ENCODE assay signal across 22 cellular contexts in genomic region chr16:2762711-2763110, GRCh38. TPM values are rescaled to one million over a fixed set of nuclear protein-coding genes. Genes with fewer than 3 reads are reported as not detected.
"Had no signal": no experiment of that assay in that cellular context is flagged by ENCODE, and none has a peak within 500 bp of the region (broad histone marks: within the 10 kb centered on the region; RNA-seq: fewer than 3 reads in every experiment).

No MANE protein-coding gene starts in this region.

- DNase-seq: activated B cell treated with CpG ODN at 0.5 μM for 24 hours; activated CD4-positive, alpha-beta T cell treated with anti-CD3 and anti-CD28 coated beads, Interleukin-2, amount 50 U/mL, for 4 hours; activated naive CD4-positive, alpha-beta T cell treated with anti-CD3 and anti-CD28 coated beads for 36 hours; central memory CD4-positive, alpha-beta T cell; cortex of kidney; effector CD8-positive, alpha-beta T cell; hippocampal formation; sigmoid colon; stimulated activated CD4-positive, alpha-beta T cell treated with anti-CD3 and anti-CD28 coated beads, Interleukin-12 subunit alpha, Interleukin-12 subunit beta, amount 100 ng/mL, for 4 hours; stimulated activated naive CD8-positive, alpha-beta T cell treated with anti-CD3 and anti-CD28 coated beads, Interleukin-15, Interleukin-2, amounts not matched to agents 100 U/mL and 50 U/mL, for 24 hours; upper lobe of right lung had no signal

- H3K9me3 Mint-ChIP-seq: activated B cell treated with CpG ODN at 0.5 μM for 24 hours; activated naive CD4-positive, alpha-beta T cell treated with anti-CD3 and anti-CD28 coated beads for 36 hours; activated T-helper 1 cell treated with anti-CD3 and anti-CD28 coated beads, Interleukin-12 subunit alpha, Interleukin-12 subunit beta, Interleukin-2, Interleukin-4 antibody, amounts not matched to agents 30 ng/mL and 10 ng/mL and 1 ng/mL, durations not matched to agents 14 hours and 24 hours and 36 hours had no signal

- ATAC-seq: gastroesophageal sphincter; SK-N-SH treated with all-trans-retinoic acid at 6 μM for 48 hours; stimulated activated naive CD8-positive, alpha-beta T cell treated with anti-CD3 and anti-CD28 coated beads, Interleukin-15, Interleukin-2, amounts not matched to agents 100 U/mL and 50 U/mL, for 24 hours; upper lobe of right lung had no signal

- H3K4me3 ChIP-seq: gastroesophageal sphincter, psoas muscle, sigmoid colon, suprapubic skin, upper lobe of right lung had no signal

- H3K27me3 Mint-ChIP-seq: activated B cell treated with CpG ODN at 0.5 μM for 24 hours had no signal

- H3K27me3 ChIP-seq: gastroesophageal sphincter, sigmoid colon, suprapubic skin, upper lobe of right lung had no signal

- H3K4me1 ChIP-seq: upper lobe of right lung had no signal

- H3K27ac Mint-ChIP-seq: activated B cell treated with CpG ODN at 0.5 μM for 24 hours; activated T-helper 1 cell treated with anti-CD3 and anti-CD28 coated beads, Interleukin-12 subunit alpha, Interleukin-12 subunit beta, Interleukin-2, Interleukin-4 antibody, amounts not matched to agents 30 ng/mL and 10 ng/mL and 1 ng/mL, durations not matched to agents 14 hours and 24 hours and 36 hours; nephron had no signal

- H3K9me3 ChIP-seq: gastroesophageal sphincter, psoas muscle, sigmoid colon, suprapubic skin, upper lobe of right lung had no signal

- H3K27ac ChIP-seq: epithelial cell of prostate, gastroesophageal sphincter, psoas muscle, sigmoid colon, suprapubic skin, upper lobe of right lung had no signal

- H3K4me3 Mint-ChIP-seq: activated B cell treated with CpG ODN at 0.5 μM for 24 hours; activated naive CD4-positive, alpha-beta T cell treated with anti-CD3 and anti-CD28 coated beads for 36 hours; activated T-helper 1 cell treated with anti-CD3 and anti-CD28 coated beads, Interleukin-12 subunit alpha, Interleukin-12 subunit beta, Interleukin-2, Interleukin-4 antibody, amounts not matched to agents 30 ng/mL and 10 ng/mL and 1 ng/mL, durations not matched to agents 14 hours and 24 hours and 36 hours; nephron had no signal

RNA-seq across cellular contexts. Expression of gene PRSS33, which starts 24.6 kb away (rescaled TPM):
- total RNA-seq: activated B cell treated with CpG ODN at 0.5 μM for 24 hours; gastroesophageal sphincter; lung microvascular endothelial cell; mononuclear cell; omental fat pad; psoas muscle; sigmoid colon; suprapubic skin; T-helper 1 cell treated with Interleukin-12 subunit alpha and Interleukin-12 subunit beta and Interleukin-4 antibody, amounts not matched to agents 30 ng/mL and 1 ng/mL, for 36 hours; upper lobe of right lung had no signal
- polyA plus RNA-seq: psoas muscle, sigmoid colon had no signal

RNA-seq across cellular contexts. Expression of gene PRSS41, which starts 35.6 kb away (rescaled TPM):
- total RNA-seq: activated B cell treated with CpG ODN at 0.5 μM for 24 hours; activated naive CD4-positive, alpha-beta T cell treated with anti-CD3 and anti-CD28 coated beads for 36 hours; activated T-helper 1 cell treated with anti-CD3 and anti-CD28 coated beads, Interleukin-12 subunit alpha, Interleukin-12 subunit beta, Interleukin-2, Interleukin-4 antibody, amounts not matched to agents 30 ng/mL and 10 ng/mL and 1 ng/mL, durations not matched to agents 14 hours and 24 hours and 36 hours; gastroesophageal sphincter; lung microvascular endothelial cell; mononuclear cell; omental fat pad; psoas muscle; sigmoid colon; suprapubic skin; T-helper 1 cell treated with Interleukin-12 subunit alpha and Interleukin-12 subunit beta and Interleukin-4 antibody, amounts not matched to agents 30 ng/mL and 1 ng/mL, for 36 hours; upper lobe of right lung had no signal
- polyA plus RNA-seq: psoas muscle, sigmoid colon had no signal
